ENCODE assay signal across 19 cellular contexts in genomic region chr5:77281969-77282336, GRCh38.
"Had no signal": no experiment of that assay in that cellular context is flagged by ENCODE, and none has a peak within 500 bp of the region (broad histone marks: within the 10 kb centered on the region; RNA-seq: fewer than 3 reads in every experiment).

No MANE protein-coding gene starts in this region.

- H3K4me1 ChIP-seq: left ventricle myocardium inferior, psoas muscle, spleen, upper lobe of right lung had no signal

- DNase-seq: activated B cell treated with CpG ODN at 0.5 μM for 24 hours; activated CD4-positive, alpha-beta T cell treated with anti-CD3 and anti-CD28 coated beads for 48 hours; activated CD8-positive, alpha-beta memory T cell treated with anti-CD3 and anti-CD28 coated beads, Interleukin-2, amount 50 U/mL, for 4 hours; activated CD8-positive, alpha-beta T cell treated with anti-CD3 and anti-CD28 coated beads, Interleukin-2, amount 10 ng/mL, durations not matched to agents 7 days and 5 days; activated effector memory CD4-positive, alpha-beta T cell treated with anti-CD3 and anti-CD28 coated beads, Interleukin-2, amount 50 U/mL, for 16 hours; activated T-cell treated with anti-CD3 and anti-CD28 coated beads, Interleukin-2, amount 50 U/mL, for 48 hours; amniotic stem cell; left ventricle myocardium inferior; spleen; T-helper 2 cell; upper lobe of right lung had no signal

- H3K36me3 ChIP-seq: left ventricle myocardium inferior, spleen, upper lobe of right lung had no signal

- H3K9me3 Mint-ChIP-seq: activated B cell treated with CpG ODN at 0.5 μM for 24 hours; activated naive CD4-positive, alpha-beta T cell treated with anti-CD3 and anti-CD28 coated beads, Interleukin-2, amount 50 U/mL, for 24 hours; memory B cell; nephron; stimulated activated naive CD8-positive, alpha-beta T cell treated with anti-CD3 and anti-CD28 coated beads, Interleukin-15, Interleukin-2, amounts not matched to agents 100 ng/mL and 50 ng/mL, for 24 hours had no signal

- H3K4me1 Mint-ChIP-seq: activated B cell treated with CpG ODN at 0.5 μM for 24 hours, memory B cell, nephron had no signal

- H2AFZ ChIP-seq: hepatocyte had no signal

- H3K27ac ChIP-seq: epithelial cell of prostate, hepatocyte, left ventricle myocardium inferior, psoas muscle, spleen, upper lobe of right lung had no signal

- H3K4me3 Mint-ChIP-seq: activated B cell treated with CpG ODN at 0.5 μM for 24 hours; activated CD8-positive, alpha-beta T cell treated with anti-CD3 and anti-CD28 coated beads, Interleukin-2, amount 10 ng/mL, durations not matched to agents 7 days and 5 days; activated naive CD4-positive, alpha-beta T cell treated with anti-CD3 and anti-CD28 coated beads, Interleukin-2, amount 50 U/mL, for 24 hours; memory B cell; nephron; stimulated activated naive CD8-positive, alpha-beta T cell treated with anti-CD3 and anti-CD28 coated beads, Interleukin-15, Interleukin-2, amounts not matched to agents 100 ng/mL and 50 ng/mL, for 24 hours had no signal

- H3K79me2 ChIP-seq: hepatocyte had no signal

- H3K27ac Mint-ChIP-seq: activated B cell treated with CpG ODN at 0.5 μM for 24 hours; activated CD8-positive, alpha-beta T cell treated with anti-CD3 and anti-CD28 coated beads, Interleukin-2, amount 10 ng/mL, durations not matched to agents 7 days and 5 days; activated naive CD4-positive, alpha-beta T cell treated with anti-CD3 and anti-CD28 coated beads, Interleukin-2, amount 50 U/mL, for 24 hours; memory B cell; nephron; stimulated activated naive CD8-positive, alpha-beta T cell treated with anti-CD3 and anti-CD28 coated beads, Interleukin-15, Interleukin-2, amounts not matched to agents 100 ng/mL and 50 ng/mL, for 24 hours had no signal

- ATAC-seq: activated CD8-positive, alpha-beta T cell treated with anti-CD3 and anti-CD28 coated beads, Interleukin-2, amount 10 ng/mL, durations not matched to agents 7 days and 5 days; sciatic nerve had no signal

- H3K4me3 ChIP-seq: hepatocyte, left ventricle myocardium inferior, psoas muscle, spleen, upper lobe of right lung had no signal

- H3K4me2 ChIP-seq: hepatocyte had no signal

- H3K9me3 ChIP-seq: left ventricle myocardium inferior, psoas muscle, spleen, upper lobe of right lung had no signal

- H3K27me3 Mint-ChIP-seq: activated B cell treated with CpG ODN at 0.5 μM for 24 hours; activated naive CD4-positive, alpha-beta T cell treated with anti-CD3 and anti-CD28 coated beads, Interleukin-2, amount 50 U/mL, for 24 hours; stimulated activated naive CD8-positive, alpha-beta T cell treated with anti-CD3 and anti-CD28 coated beads, Interleukin-15, Interleukin-2, amounts not matched to agents 100 ng/mL and 50 ng/mL, for 24 hours had no signal

- H3K27me3 ChIP-seq: hepatocyte, spleen, upper lobe of right lung had no signal

- H3K36me3 Mint-ChIP-seq: activated naive CD4-positive, alpha-beta T cell treated with anti-CD3 and anti-CD28 coated beads, Interleukin-2, amount 50 U/mL, for 24 hours; memory B cell had no signal
